ENCODE assay signal across 14 cellular contexts in the genomic region with DNA sequence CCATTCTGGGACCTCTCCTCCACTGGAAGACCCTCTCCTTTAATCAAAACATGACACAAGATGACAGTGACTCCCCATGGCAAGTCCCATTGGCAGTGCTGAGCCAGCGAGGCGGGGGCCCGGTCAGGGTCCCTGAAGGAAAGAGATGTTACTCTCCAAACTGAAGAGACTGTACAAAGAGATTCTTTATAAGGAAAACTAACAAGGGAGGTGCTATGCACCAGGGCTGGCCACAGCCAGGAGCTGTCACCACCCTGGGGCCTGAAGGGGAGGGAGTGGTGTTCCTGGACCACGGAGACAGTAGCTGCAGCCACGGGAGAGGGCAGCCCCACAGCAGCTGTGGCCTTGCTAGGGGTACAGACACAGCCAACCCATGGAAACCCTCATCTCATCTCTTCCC.
A peak's percentile ranks its signal among the peaks of the same experiment; 100 is the strongest.
DNase-seq lines count a peak whose midpoint lies in the region; ATAC-seq and TF ChIP-seq lines count a peak whose summit lies in the region.
"Had no signal": no experiment of that assay in that cellular context is flagged by ENCODE, and none has a peak within 500 bp of the region (broad histone marks: within the 10 kb centered on the region; RNA-seq: fewer than 3 reads in every experiment).

No MANE protein-coding gene starts in this region.

- H3K27me3 ChIP-seq in heart right ventricle (no peaks in the 10 kb centered on the region), skeletal muscle tissue (ENCODE audit: control insufficient read depth in 3 of 3, insufficient read depth in 3 of 3, low read length in 3 of 3) (no peaks in the 10 kb centered on the region)
- H3K27me3 ChIP-seq: upper lobe of left lung had no signal

- H3K4me3 Mint-ChIP-seq in activated CD4-positive, alpha-beta T cell treated with anti-CD3 and anti-CD28 coated beads for 36 hours = no peak overlapping the region
- no peak overlapping the region for H3K4me3 Mint-ChIP-seq in activated CD4-positive, alpha-beta memory T cell treated with anti-CD3 and anti-CD28 coated beads, Interleukin-2, amount 10 ng/mL, durations not matched to agents 7 days and 5 days

- H3K9me3 ChIP-seq in heart right ventricle = no peaks in the 10 kb centered on the region
- no peaks in the 10 kb centered on the region for H3K9me3 ChIP-seq in skeletal muscle tissue (ENCODE audit: control insufficient read depth in 3 of 3, low read length in 3 of 3)
- H3K9me3 ChIP-seq: upper lobe of left lung had no signal

- CTCF ChIA-PET in activated CD4-positive, alpha-beta T cell treated with anti-CD3 and anti-CD28 coated beads for 36 hours (lab: Charles Lee) = interaction anchor here (1.4 to 2.0 kb wide), 2 partner anchors 12 to 19 kb away, joined by 3 to 11 read pairs; no protein-coding TSS in a partner anchor
- CTCF ChIA-PET in activated CD4-positive, alpha-beta memory T cell treated with anti-CD3 and anti-CD28 coated beads, Interleukin-2, amount 10 ng/mL, durations not matched to agents 7 days and 5 days (lab: Charles Lee) = interaction anchor here (0.7 to 3.9 kb wide), 9 partner anchors 12 to 534 kb away, joined by 3 to 23 read pairs (median 4); no protein-coding TSS in a partner anchor

- ATAC-seq in activated CD4-positive, alpha-beta T cell treated with anti-CD3 and anti-CD28 coated beads for 36 hours = no peak
- ATAC-seq in heart right ventricle = peak; percentile 71 to 91 (median 82)

- WGBS in heart right ventricle, 2 donors = 31 to 42% methylated on average over 5 of the region's 5 CpGs

- no peaks in the 10 kb centered on the region for H3K9me3 Mint-ChIP-seq in activated CD4-positive, alpha-beta T cell treated with anti-CD3 and anti-CD28 coated beads for 36 hours (ENCODE audit: low read depth)
- no peaks in the 10 kb centered on the region for H3K9me3 Mint-ChIP-seq in activated CD4-positive, alpha-beta memory T cell treated with anti-CD3 and anti-CD28 coated beads, Interleukin-2, amount 10 ng/mL, durations not matched to agents 7 days and 5 days
- H3K9me3 Mint-ChIP-seq: nephron had no signal

- H3K27me3 Mint-ChIP-seq in activated CD4-positive, alpha-beta T cell treated with anti-CD3 and anti-CD28 coated beads for 36 hours = no peaks in the 10 kb centered on the region
- H3K27me3 Mint-ChIP-seq in activated CD4-positive, alpha-beta memory T cell treated with anti-CD3 and anti-CD28 coated beads, Interleukin-2, amount 10 ng/mL, durations not matched to agents 7 days and 5 days = no peaks in the 10 kb centered on the region

- peak overlapping the region; percentile 81 for H3K27ac Mint-ChIP-seq in activated CD4-positive, alpha-beta T cell treated with anti-CD3 and anti-CD28 coated beads for 36 hours
- H3K27ac Mint-ChIP-seq in activated CD4-positive, alpha-beta memory T cell treated with anti-CD3 and anti-CD28 coated beads, Interleukin-2, amount 10 ng/mL, durations not matched to agents 7 days and 5 days = peak overlapping the region; percentile 98

- H3K4me3 ChIP-seq in heart right ventricle = no peak overlapping the region
- no peak overlapping the region for H3K4me3 ChIP-seq in skeletal muscle tissue (ENCODE audit: low read length in 3 of 3)
- H3K4me3 ChIP-seq: smooth muscle cell, upper lobe of left lung had no signal

- intact Hi-C loops in activated CD4-positive, alpha-beta T cell treated with anti-CD3 and anti-CD28 coated beads for 36 hours (cut with DNase I, micrococcal nuclease) = loop anchor here in 1 of 2 experiments (2.0 kb wide), 1 partner anchor 17 kb away; no protein-coding TSS in a partner anchor
- intact Hi-C loops in heart right ventricle (cut with DNase I) = loop anchor here in 4 of 10 donors (5.0 to 10.0 kb wide), 4 partner anchors 45 to 117 kb away; no protein-coding TSS in a partner anchor

- POLR2A ChIA-PET in activated CD4-positive, alpha-beta T cell treated with anti-CD3 and anti-CD28 coated beads for 36 hours (lab: Charles Lee) = no interaction called here
- POLR2A ChIA-PET in activated CD4-positive, alpha-beta memory T cell treated with anti-CD3 and anti-CD28 coated beads, Interleukin-2, amount 10 ng/mL, durations not matched to agents 7 days and 5 days (lab: Charles Lee) = interaction anchor here (0.8 to 10.5 kb wide), 17 partner anchors 15 to 1420 kb away, joined by 3 to 353 read pairs (median 3); partner anchors contain the start of gene XYLT1

- no peak for TF ChIP-seq CTCF in heart right ventricle (IDR thresholded peaks at IDR 0.05)

- DNase-seq in activated CD4-positive, alpha-beta T cell treated with anti-CD3 and anti-CD28 coated beads for 36 hours = no peak
- no peak for DNase-seq in activated CD4-positive, alpha-beta T cell treated with anti-CD3 and anti-CD28 coated beads, Interleukin-2, amount 50 U/mL, for 1 hour
- DNase-seq in activated CD4-positive, alpha-beta memory T cell treated with anti-CD3 and anti-CD28 coated beads, Interleukin-2, amount 10 ng/mL, durations not matched to agents 7 days and 5 days = no peak
- DNase-seq in heart right ventricle = peak; percentile 25 to 55
- DNase-seq in kidney tubule cell (ENCODE audit: low spot score) = no peak
- DNase-seq in amniotic stem cell (lab: John Stamatoyannopoulos, UW) = no peak
- DNase-seq in COLO829 (ENCODE audit: low spot score) = no peak
- DNase-seq: activated CD4-positive, alpha-beta T cell treated with anti-CD3 and anti-CD28 coated beads, Interleukin-2, amount 50 U/mL, for 4 hours; anterior cingulate cortex; NCI-H2171; upper lobe of left lung had no signal

- H3K36me3 Mint-ChIP-seq in activated CD4-positive, alpha-beta T cell treated with anti-CD3 and anti-CD28 coated beads for 36 hours (ENCODE audit: low read depth) = no peaks in the 10 kb centered on the region
- H3K36me3 Mint-ChIP-seq in activated CD4-positive, alpha-beta memory T cell treated with anti-CD3 and anti-CD28 coated beads, Interleukin-2, amount 10 ng/mL, durations not matched to agents 7 days and 5 days (ENCODE audit: low read depth) = peaks cover 40% of the 10 kb centered on the region

- H3K27ac ChIP-seq in heart right ventricle (peak overlapping the region in 7 of 10 donors; percentile 43 to 76 (median 63)), skeletal muscle tissue (ENCODE audit: low read depth, low read length) (peak overlapping the region; percentile 58)

- peaks cover 60% of the 10 kb centered on the region for H3K4me1 Mint-ChIP-seq in activated CD4-positive, alpha-beta T cell treated with anti-CD3 and anti-CD28 coated beads for 36 hours
- H3K4me1 Mint-ChIP-seq in activated CD4-positive, alpha-beta memory T cell treated with anti-CD3 and anti-CD28 coated beads, Interleukin-2, amount 10 ng/mL, durations not matched to agents 7 days and 5 days = peaks cover 77% of the 10 kb centered on the region

- H3K36me3 ChIP-seq in heart right ventricle (no peaks in the 10 kb centered on the region), skeletal muscle tissue (ENCODE audit: control insufficient read depth in 3 of 3, insufficient read depth in 3 of 3, low read length in 3 of 3) (no peaks in the 10 kb centered on the region)
- H3K36me3 ChIP-seq: upper lobe of left lung had no signal

- no peak overlapping the region for H3K9ac ChIP-seq in skeletal muscle tissue (ENCODE audit: low read depth in 1 of 3, low read length in 3 of 3)

- H3K4me1 ChIP-seq in heart right ventricle = peaks cover 3 to 84% (median 29%) of the 10 kb centered on the region in 9 donors
- peaks cover 13 to 31% (median 21%) of the 10 kb centered on the region in 3 donors for H3K4me1 ChIP-seq in skeletal muscle tissue (ENCODE audit: control insufficient read depth in 3 of 3, insufficient read depth in 3 of 3, low read length in 3 of 3)

Comparison
In these comparisons a context has a peak if more than half of its experiments do, and no peak if none do; other contexts are left out.
1. DNase-seq: peak in heart right ventricle (2 of 2); none in activated CD4-positive, alpha-beta T cell treated with anti-CD3 and anti-CD28 coated beads for 36 hours (single experiment), activated CD4-positive, alpha-beta T cell treated with anti-CD3 and anti-CD28 coated beads, Interleukin-2, amount 50 U/mL, for 1 hour (single experiment), activated CD4-positive, alpha-beta memory T cell treated with anti-CD3 and anti-CD28 coated beads, Interleukin-2, amount 10 ng/mL, durations not matched to agents 7 days and 5 days (single experiment), kidney tubule cell (single experiment), amniotic stem cell (single experiment) and COLO829 (single experiment).